ENCODE assay signal across 8 cellular contexts in the genomic region with DNA sequence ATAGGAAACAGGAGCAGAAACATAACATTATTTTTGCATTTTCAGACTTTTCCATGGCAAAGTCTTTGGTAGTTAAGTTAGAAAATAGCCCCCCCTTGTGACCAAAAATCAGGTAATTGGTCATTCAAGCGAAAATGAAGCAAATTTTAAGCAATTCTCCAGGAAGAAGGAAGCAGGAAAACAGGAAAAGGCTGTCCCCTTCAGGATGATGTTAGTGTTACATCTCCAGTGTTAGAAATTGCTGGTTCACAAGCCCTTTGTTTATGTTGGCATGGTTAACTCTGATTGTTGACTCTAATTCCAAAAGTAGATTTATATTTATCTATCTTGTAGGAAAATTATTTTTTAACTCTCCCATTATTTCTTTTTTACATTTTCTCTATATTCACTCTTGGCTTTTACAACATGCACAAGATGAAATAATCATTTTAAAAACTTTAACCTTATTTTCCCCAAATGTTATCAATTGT. TPM values are rescaled to one million over a fixed set of nuclear protein-coding genes. Genes with fewer than 3 reads are reported as not detected.
A peak's percentile ranks its signal among the peaks of the same experiment; 100 is the strongest.
DNase-seq lines count a peak whose midpoint lies in the region; ATAC-seq and TF ChIP-seq lines count a peak whose summit lies in the region.

No MANE protein-coding gene starts in this region.

- no peaks in the 10 kb centered on the region for H3K27me3 ChIP-seq in osteoblast (ENCODE audit: insufficient read depth, low read length)

- H3K9me3 Mint-ChIP-seq in activated CD4-positive, alpha-beta T cell treated with anti-CD3 and anti-CD28 coated beads, Interleukin-2, amount 10 ng/mL, durations not matched to agents 24 days and 14 days: no peaks in the 10 kb centered on the region

- H3K36me3 Mint-ChIP-seq in activated CD4-positive, alpha-beta T cell treated with anti-CD3 and anti-CD28 coated beads, Interleukin-2, amount 10 ng/mL, durations not matched to agents 24 days and 14 days (ENCODE audit: low read depth): no peaks in the 10 kb centered on the region

- H3K79me2 ChIP-seq in osteoblast (ENCODE audit: insufficient read depth, low read length): no peaks in the 10 kb centered on the region

- no peak overlapping the region for H3K27ac ChIP-seq in osteoblast (ENCODE audit: low read depth, low read length)

- H3K4me2 ChIP-seq in osteoblast (ENCODE audit: insufficient read depth, low read length): no peak overlapping the region

- no peaks in the 10 kb centered on the region for H3K36me3 ChIP-seq in osteoblast (ENCODE audit: insufficient read depth, low read length)

- intact Hi-C loops in activated CD4-positive, alpha-beta T cell treated with anti-CD3 and anti-CD28 coated beads, Interleukin-2, amount 10 ng/mL, durations not matched to agents 24 days and 14 days (cut with micrococcal nuclease): loop anchor here (2.0 to 5.0 kb wide), 2 partner anchors 320 to 1512 kb away; no protein-coding TSS in a partner anchor

- no peak overlapping the region for H3K27ac Mint-ChIP-seq in activated CD4-positive, alpha-beta T cell treated with anti-CD3 and anti-CD28 coated beads, Interleukin-2, amount 10 ng/mL, durations not matched to agents 24 days and 14 days

- peak; percentile 98 for TF ChIP-seq CTCF in fibroblast of villous mesenchyme (IDR thresholded peaks at IDR 0.05; ENCODE audit: insufficient read depth, low read depth, low read length)
- TF ChIP-seq CTCF in osteoblast (IDR thresholded peaks at IDR 0.05; ENCODE audit: extremely low read depth, low read depth, low read length): peak; percentile 97

- H3K4me3 ChIP-seq in fibroblast of villous mesenchyme (ENCODE audit: low read depth, low read length) (no peak overlapping the region), osteoblast (ENCODE audit: insufficient read depth, low read length) (no peak overlapping the region)

- H3K9me3 ChIP-seq in osteoblast (ENCODE audit: low read depth, low read length): no peaks in the 10 kb centered on the region

- H4K20me1 ChIP-seq in osteoblast (ENCODE audit: insufficient read depth, low read length): no peaks in the 10 kb centered on the region

- no peaks in the 10 kb centered on the region for H3K4me1 Mint-ChIP-seq in activated CD4-positive, alpha-beta T cell treated with anti-CD3 and anti-CD28 coated beads, Interleukin-2, amount 10 ng/mL, durations not matched to agents 24 days and 14 days

- DNase-seq in activated CD4-positive, alpha-beta T cell treated with anti-CD3 and anti-CD28 coated beads, Interleukin-2, amount 10 ng/mL, durations not matched to agents 24 days and 14 days: peak; percentile 58
- DNase-seq in activated CD4-positive, alpha-beta T cell treated with anti-CD3 and anti-CD28 coated beads for 4 hours: no peak
- peak; percentile 76 for DNase-seq in NCI-H146 (lab: John Stamatoyannopoulos, UW)
- DNase-seq in SKM-1 treated with dmso at 0.1 percent for 144 hours (lab: John Stamatoyannopoulos, UW; ENCODE audit: unreplicated experiment): peak; percentile 29
- peak; percentile 88 for DNase-seq in fibroblast of villous mesenchyme (ENCODE audit: low read depth)
- peak; percentile 95 for DNase-seq in osteoblast (ENCODE audit: insufficient read length, low spot score, missing footprints)

- H2AFZ ChIP-seq in osteoblast (ENCODE audit: low read length): no peak overlapping the region

- ATAC-seq in GM21576 (IDR thresholded peaks at IDR 0.05; ENCODE audit: unreplicated experiment) (no peak), HG03196 (IDR thresholded peaks at IDR 0.05; ENCODE audit: unreplicated experiment) (no peak)

- H3K27me3 Mint-ChIP-seq in activated CD4-positive, alpha-beta T cell treated with anti-CD3 and anti-CD28 coated beads, Interleukin-2, amount 10 ng/mL, durations not matched to agents 24 days and 14 days: peaks cover 5% of the 10 kb centered on the region

- H3K4me1 ChIP-seq in osteoblast (ENCODE audit: insufficient read depth, low read length): no peaks in the 10 kb centered on the region

- no peak overlapping the region for H3K4me3 Mint-ChIP-seq in activated CD4-positive, alpha-beta T cell treated with anti-CD3 and anti-CD28 coated beads, Interleukin-2, amount 10 ng/mL, durations not matched to agents 24 days and 14 days

RNA-seq across cellular contexts. Expression of a gene that starts 18.8 kb away (rescaled TPM):
- total RNA-seq in activated CD4-positive, alpha-beta T cell treated with anti-CD3 and anti-CD28 coated beads, Interleukin-2, amount 10 ng/mL, durations not matched to agents 24 days and 14 days: 1.6 and 1.7 TPM in 2 replicates
- total RNA-seq in fibroblast of villous mesenchyme (24.5 and 38.0 TPM in 2 replicates), osteoblast (29.3 and 33.3 TPM in 2 replicates)

Comparison
In these comparisons a context has a peak if more than half of its experiments do, and no peak if none do; other contexts are left out.
1. DNase-seq: peak in activated CD4-positive, alpha-beta T cell treated with anti-CD3 and anti-CD28 coated beads, Interleukin-2, amount 10 ng/mL, durations not matched to agents 24 days and 14 days (single experiment), NCI-H146 (single experiment), SKM-1 treated with dmso at 0.1 percent for 144 hours (single experiment), fibroblast of villous mesenchyme (single experiment) and osteoblast (single experiment); none in activated CD4-positive, alpha-beta T cell treated with anti-CD3 and anti-CD28 coated beads for 4 hours (0 of 2).